27 cellular contexts compared by ENCODE assay signal in the genomic region with DNA sequence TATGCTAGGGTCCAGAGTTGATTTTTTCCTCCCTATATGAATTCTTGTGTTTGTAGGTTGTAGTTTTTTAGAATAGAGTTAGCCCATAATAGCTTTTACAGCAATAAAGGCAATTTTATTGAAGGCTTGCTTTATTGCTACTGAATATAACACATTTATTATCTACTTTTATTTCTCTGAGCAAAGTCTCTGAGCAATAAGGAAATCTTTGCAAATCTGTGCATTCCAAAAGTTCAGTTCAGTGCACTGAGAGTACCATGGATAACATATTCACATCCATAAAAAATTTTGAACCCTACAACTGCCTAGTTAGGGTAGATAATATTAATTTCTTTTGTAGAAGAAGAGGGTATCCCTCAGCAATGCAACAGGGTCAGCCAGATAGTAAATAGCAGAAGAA.
"Had no signal": no experiment of that assay in that cellular context is flagged by ENCODE, and none has a peak within 500 bp of the region (broad histone marks: within the 10 kb centered on the region; RNA-seq: fewer than 3 reads in every experiment).

No MANE protein-coding gene starts in this region.

- ATAC-seq: activated CD4-positive, alpha-beta T cell treated with anti-CD3 and anti-CD28 coated beads for 36 hours; activated CD8-positive, alpha-beta memory T cell treated with anti-CD3 and anti-CD28 coated beads, Interleukin-2, amount 10 ng/mL, durations not matched to agents 7 days and 5 days; activated CD8-positive, alpha-beta T cell treated with anti-CD3 and anti-CD28 coated beads, Interleukin-2, amount 10 ng/mL, durations not matched to agents 7 days and 5 days; activated naive CD8-positive, alpha-beta T cell treated with anti-CD3 and anti-CD28 coated beads, Interleukin-2, amount 50 U/mL, for 24 hours; body of pancreas; esophagus mucosa had no signal

- H3K4me3 ChIP-seq: adrenal gland, body of pancreas, coronary artery, dorsolateral prefrontal cortex had no signal

- H3K27me3 ChIP-seq: adrenal gland, body of pancreas, dorsolateral prefrontal cortex had no signal

- FAIRE-seq: frontal cortex had no signal

- H3K4me1 ChIP-seq: body of pancreas had no signal

- H3K27ac ChIP-seq: adrenal gland, body of pancreas, coronary artery, dorsolateral prefrontal cortex had no signal

- H3K9me3 ChIP-seq: adrenal gland, body of pancreas had no signal

- DNase-seq: activated CD4-positive, alpha-beta memory T cell treated with anti-CD3 and anti-CD28 coated beads for 36 hours; activated CD4-positive, alpha-beta T cell treated with anti-CD3 and anti-CD28 coated beads for 36 hours; activated CD4-positive, alpha-beta T cell treated with anti-CD3 and anti-CD28 coated beads, Interleukin-2, amount 10 ng/mL, durations not matched to agents 24 days and 14 days; activated CD4-positive, CD25-positive, alpha-beta regulatory T cell; activated CD4-positive, CD25-positive, alpha-beta regulatory T cell treated with anti-CD3 and anti-CD28 coated beads, Interleukin-2, amount 50 U/mL, for 72 hours; activated CD8-positive, alpha-beta memory T cell treated with anti-CD3 and anti-CD28 coated beads, Interleukin-2, amount 10 ng/mL, durations not matched to agents 7 days and 5 days; activated CD8-positive, alpha-beta memory T cell treated with anti-CD3 and anti-CD28 coated beads, Interleukin-2, amount 50 U/mL, for 4 hours; activated CD8-positive, alpha-beta T cell treated with anti-CD3 and anti-CD28 coated beads, Interleukin-2, amount 10 ng/mL, durations not matched to agents 7 days and 5 days; activated effector memory CD4-positive, alpha-beta T cell treated with anti-CD3 and anti-CD28 coated beads, Interleukin-2, amount 50 U/mL, for 16 hours; activated naive CD4-positive, alpha-beta T cell treated with anti-CD3 and anti-CD28 coated beads for 36 hours; activated naive CD8-positive, alpha-beta T cell treated with anti-CD3 and anti-CD28 coated beads for 36 hours; activated naive CD8-positive, alpha-beta T cell treated with anti-CD3 and anti-CD28 coated beads, Interleukin-2, amount 50 U/mL, for 24 hours; activated T-cell treated with anti-CD3 and anti-CD28 coated beads, Interleukin-2, amount 50 U/mL, for 1 hour; activated T-cell treated with anti-CD3 and anti-CD28 coated beads, Interleukin-2, amount 50 U/mL, for 48 hours; adrenal gland; amygdala; aorta; body of pancreas; caudate nucleus; dorsolateral prefrontal cortex; effector memory CD4-positive, alpha-beta T cell; endodermal cell; foreskin fibroblast; T-helper 2 cell had no signal

- H3K36me3 ChIP-seq: adrenal gland had no signal
